ENCODE assay signal across 27 cellular contexts in the genomic region with DNA sequence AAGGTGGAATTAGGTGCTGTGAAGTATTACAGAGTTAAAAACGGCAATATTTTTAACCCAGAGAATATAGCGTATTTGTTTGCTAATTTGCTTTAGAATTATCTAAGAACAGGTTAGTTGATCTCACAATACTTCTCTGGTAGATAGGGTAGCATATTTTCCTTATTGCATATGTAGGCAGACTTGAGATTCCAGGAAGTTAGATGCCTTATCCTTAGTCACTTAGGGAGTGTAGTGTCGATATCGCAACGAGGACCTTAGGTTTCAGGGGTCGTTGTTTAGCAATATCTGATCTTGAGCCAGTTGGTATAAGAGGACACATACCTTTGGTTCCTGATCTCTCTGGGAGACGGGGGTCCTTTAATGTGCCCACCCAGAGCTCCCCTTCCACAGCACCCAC. TPM values are rescaled to one million over a fixed set of nuclear protein-coding genes. Genes with fewer than 3 reads are reported as not detected.
DNase-seq lines count a peak whose midpoint lies in the region; ATAC-seq, FAIRE-seq and TF ChIP-seq lines count a peak whose summit lies in the region.
"Had no signal": no experiment of that assay in that cellular context is flagged by ENCODE, and none has a peak within 500 bp of the region (broad histone marks: within the 10 kb centered on the region; RNA-seq: fewer than 3 reads in every experiment).

No MANE protein-coding gene starts in this region.

- no peaks in the 10 kb centered on the region for H3K27me3 ChIP-seq in CD4-positive, CD25-positive, alpha-beta regulatory T cell (ENCODE audit: control insufficient read depth, insufficient read depth, low read length)
- no peaks in the 10 kb centered on the region for H3K27me3 ChIP-seq in K562 (ENCODE audit: control insufficient read depth in 2 of 2, insufficient read depth in 2 of 2, low read length in 2 of 2)
- no peaks in the 10 kb centered on the region for H3K27me3 ChIP-seq in trophoblast cell (ENCODE audit: insufficient read depth, low read length)
- H3K27me3 ChIP-seq in mesenchymal stem cell (ENCODE audit: control insufficient read depth in 1 of 2, insufficient read depth in 1 of 2, low read length in 2 of 2), result no peaks in the 10 kb centered on the region
- no peaks in the 10 kb centered on the region for H3K27me3 ChIP-seq in osteoblast (ENCODE audit: insufficient read depth, low read length)
- H3K27me3 ChIP-seq: MG63 had no signal

- POLR2A ChIA-PET in K562 (lab: Yijun Ruan, JAX), result interaction anchor here (1.2 kb wide), 1 partner anchor 14 kb away, joined by 3 read pairs; no protein-coding TSS in a partner anchor

- peak overlapping the region; percentile 19 for H2BK5ac ChIP-seq in trophoblast cell (ENCODE audit: low read depth, low read length, poor library complexity)
- H2BK5ac ChIP-seq in mesenchymal stem cell (ENCODE audit: low read depth, low read length, poor library complexity, severe bottlenecking), result no peak overlapping the region

- H2BK12ac ChIP-seq in trophoblast cell (ENCODE audit: low read length) (peak overlapping the region; percentile 91), mesenchymal stem cell (ENCODE audit: low read length in 2 of 2) (no peak overlapping the region)

- H2BK15ac ChIP-seq in mesenchymal stem cell (ENCODE audit: low read depth, poor library complexity, severe bottlenecking), result no peak overlapping the region

- H3K9ac ChIP-seq in K562 (ENCODE audit: insufficient read depth in 1 of 2, low read depth in 2 of 2, low read length in 2 of 2), result no peak overlapping the region
- no peak overlapping the region for H3K9ac ChIP-seq in trophoblast cell (ENCODE audit: low read length)
- no peak overlapping the region for H3K9ac ChIP-seq in mesenchymal stem cell (ENCODE audit: low read length)
- H3K9ac ChIP-seq: SK-N-SH had no signal

- no peak for DNase-seq in CD4-positive, CD25-positive, alpha-beta regulatory T cell
- DNase-seq in K562 (ENCODE audit: extremely low read depth in 1 of 4, low spot score in 3 of 4) (no peak), iris pigment epithelial cell (ENCODE audit: low read depth) (peak; percentile 10), trophoblast cell (peak in 1 of 2 donors; percentile 70), amygdala (lab: John Stamatoyannopoulos, UW) (no peak), mesenchymal stem cell (no peak), osteoblast (ENCODE audit: insufficient read length, low spot score, missing footprints) (no peak)
- DNase-seq: C1 segment of cervical spinal cord; CD8-positive, alpha-beta T cell; DMS153; DND-41; KG1; MG63; NCI-H1105 treated with DMSO at 0.1 percent for 48 hours; NCI-H146; NCI-H1930; NCI-H2107; NCI-H446 treated with DMSO at 0.1 percent for 48 hours; NCI-H526; NCI-H82; NK-92 treated with Interleukin-12 subunit alpha and Interleukin-12 subunit beta, amount 100 ng/mL, for 24 hours; PC-3; SK-N-SH had no signal

- H4K20me1 ChIP-seq in K562 (replicated peaks; ENCODE audit: control insufficient read depth, insufficient read depth, low read length), result no peaks in the 10 kb centered on the region
- H4K20me1 ChIP-seq in osteoblast (ENCODE audit: insufficient read depth, low read length), result no peaks in the 10 kb centered on the region

- in situ Hi-C loops in K562 (cut with MboI), result no loop called here

- H3K23ac ChIP-seq in trophoblast cell (ENCODE audit: low read length) (no peak overlapping the region), mesenchymal stem cell (ENCODE audit: low read length in 2 of 2) (no peak overlapping the region)

- no peak overlapping the region for H3K4me3 ChIP-seq in CD4-positive, CD25-positive, alpha-beta regulatory T cell (ENCODE audit: low read depth, low read length)
- H3K4me3 ChIP-seq in K562 (no peak overlapping the region), trophoblast cell (ENCODE audit: low read depth, low read length) (no peak overlapping the region), mesenchymal stem cell (ENCODE audit: insufficient read depth in 1 of 2, low read depth in 1 of 2, low read length in 2 of 2) (no peak overlapping the region), osteoblast (ENCODE audit: insufficient read depth, low read length) (no peak overlapping the region)
- H3K4me3 ChIP-seq: MG63 had no signal

- no peak overlapping the region for H4K12ac ChIP-seq in trophoblast cell (ENCODE audit: low read depth, low read length)

- TF ChIP-seq POLR2A in K562 (conservative IDR thresholded peaks at IDR 0.05), result no peak

- TF ChIP-seq CTCF in K562 (IDR thresholded peaks at IDR 0.05 in 2 of 3, conservative IDR thresholded peaks at IDR 0.05 in 1 of 3; ENCODE audit: insufficient read depth in 2 of 3, low read depth in 1 of 3, low read length in 3 of 3) (no peak), osteoblast (IDR thresholded peaks at IDR 0.05; ENCODE audit: extremely low read depth, low read depth, low read length) (no peak)

- H3K79me1 ChIP-seq in trophoblast cell (ENCODE audit: low read length) (peaks cover 6% of the 10 kb centered on the region), mesenchymal stem cell (replicated peaks; ENCODE audit: low read length, poor library complexity, severe bottlenecking) (no peaks in the 10 kb centered on the region)

- no peaks in the 10 kb centered on the region for H3K9me1 ChIP-seq in K562 (ENCODE audit: control insufficient read depth, insufficient read depth, low read length)

- TF ChIP-seq RAD21 in K562 (CRISPR knock-in tag; conservative IDR thresholded peaks at IDR 0.05 in 1 of 2, IDR thresholded peaks at IDR 0.05 in 1 of 2), result no peak

- ATAC-seq in CD4-positive, CD25-positive, alpha-beta regulatory T cell (ENCODE audit: low read depth in 2 of 2), result no peak
- ATAC-seq in K562, result no peak
- ATAC-seq: CD8-positive, alpha-beta T cell; HCT116; PC-3 had no signal

- no peaks in the 10 kb centered on the region for H3K79me2 ChIP-seq in K562 (ENCODE audit: control insufficient read depth, insufficient read depth, low read length)
- no peaks in the 10 kb centered on the region for H3K79me2 ChIP-seq in trophoblast cell (ENCODE audit: control insufficient read depth, insufficient read depth, low read length, poor library complexity)
- H3K79me2 ChIP-seq in osteoblast (ENCODE audit: insufficient read depth, low read length), result no peaks in the 10 kb centered on the region

- H3K4me3 Mint-ChIP-seq in CD4-positive, CD25-positive, alpha-beta regulatory T cell, result no peak overlapping the region
- H3K4me3 Mint-ChIP-seq: CD8-positive, alpha-beta T cell had no signal

- H3K14ac ChIP-seq in trophoblast cell (ENCODE audit: low read length) (peak overlapping the region; percentile 30), mesenchymal stem cell (ENCODE audit: low read length in 2 of 2) (no peak overlapping the region)

- peak overlapping the region in 2 of 3 donors; percentile 9 to 82 for H3K27ac Mint-ChIP-seq in CD4-positive, CD25-positive, alpha-beta regulatory T cell
- H3K27ac Mint-ChIP-seq: CD8-positive, alpha-beta T cell had no signal

- H3K4ac ChIP-seq in trophoblast cell (ENCODE audit: low read depth, low read length) (no peak overlapping the region), mesenchymal stem cell (ENCODE audit: low read depth in 1 of 2, low read length in 2 of 2) (no peak overlapping the region)

- peak overlapping the region; percentile 68 for H2BK120ac ChIP-seq in trophoblast cell (ENCODE audit: insufficient read depth, low read length, poor library complexity)
- H2BK120ac ChIP-seq in mesenchymal stem cell (ENCODE audit: low read depth, low read length), result no peak overlapping the region

- H4K8ac ChIP-seq in trophoblast cell (ENCODE audit: low read depth, low read length), result peak overlapping the region; percentile 7
- no peak overlapping the region for H4K8ac ChIP-seq in mesenchymal stem cell (ENCODE audit: low read length)

- H3K36me3 ChIP-seq in CD4-positive, CD25-positive, alpha-beta regulatory T cell (ENCODE audit: control insufficient read depth, insufficient read depth, low read length), result no peaks in the 10 kb centered on the region
- H3K36me3 ChIP-seq in K562 (ENCODE audit: control insufficient read depth, insufficient read depth, low read length) (no peaks in the 10 kb centered on the region), trophoblast cell (ENCODE audit: control insufficient read depth in 1 of 2, insufficient read depth in 2 of 2, low read length in 2 of 2) (no peaks in the 10 kb centered on the region), mesenchymal stem cell (ENCODE audit: control insufficient read depth in 1 of 2, insufficient read depth in 2 of 2, low read depth in 1 of 2, low read length in 2 of 2) (no peaks in the 10 kb centered on the region), osteoblast (ENCODE audit: insufficient read depth, low read length) (no peaks in the 10 kb centered on the region)
- H3K36me3 ChIP-seq: MG63 had no signal

- H3K4me2 ChIP-seq in K562 (ENCODE audit: insufficient read depth, low read length) (no peak overlapping the region), trophoblast cell (ENCODE audit: low read length) (no peak overlapping the region), mesenchymal stem cell (ENCODE audit: low read length, poor library complexity, severe bottlenecking) (no peak overlapping the region), osteoblast (ENCODE audit: insufficient read depth, low read length) (no peak overlapping the region)
- H3K4me2 ChIP-seq: SK-N-SH had no signal

- H2AFZ ChIP-seq in K562 (ENCODE audit: low read depth, low read length) (peak overlapping the region; percentile 75), trophoblast cell (ENCODE audit: insufficient read depth, low read length, poor library complexity) (no peak overlapping the region), mesenchymal stem cell (ENCODE audit: low read depth, low read length) (no peak overlapping the region), osteoblast (ENCODE audit: low read length) (no peak overlapping the region)

- no peaks in the 10 kb centered on the region for H3K36me3 Mint-ChIP-seq in CD4-positive, CD25-positive, alpha-beta regulatory T cell
- H3K36me3 Mint-ChIP-seq: CD8-positive, alpha-beta T cell had no signal

- H3K4me1 ChIP-seq in CD4-positive, CD25-positive, alpha-beta regulatory T cell (ENCODE audit: control insufficient read depth, insufficient read depth, low read length, poor library complexity, severe bottlenecking), result no peaks in the 10 kb centered on the region
- H3K4me1 ChIP-seq in K562 (replicated peaks in 1 of 2; ENCODE audit: control insufficient read depth in 2 of 2, insufficient read depth in 2 of 2, low read length in 2 of 2) (peaks cover 5 to 16% of the 10 kb centered on the region in 2 experiments; a peak in 3 of 5 replicates), trophoblast cell (ENCODE audit: control insufficient read depth in 1 of 2, insufficient read depth in 2 of 2, low read length in 2 of 2) (peaks cover 0 to 6% of the 10 kb centered on the region in 2 experiments), mesenchymal stem cell (ENCODE audit: control insufficient read depth, insufficient read depth, low read depth, low read length) (peaks cover 3% of the 10 kb centered on the region), osteoblast (ENCODE audit: insufficient read depth, low read length) (peaks cover 20% of the 10 kb centered on the region)

- no peak for FAIRE-seq in K562 (lab: Jason Lieb, UNC)
- FAIRE-seq: A204.1, GM12892, HTR-8/SVneo had no signal

- no peak for TF ChIP-seq EP300 in K562 (IDR thresholded peaks at IDR 0.05; ENCODE audit: low read length)

- no peaks in the 10 kb centered on the region for H3K9me3 Mint-ChIP-seq in CD4-positive, CD25-positive, alpha-beta regulatory T cell
- H3K9me3 Mint-ChIP-seq: CD8-positive, alpha-beta T cell had no signal

- H2AK5ac ChIP-seq in trophoblast cell (ENCODE audit: low read length) (no peak overlapping the region), mesenchymal stem cell (ENCODE audit: low read length, severe bottlenecking) (no peak overlapping the region)

- H3K4me1 Mint-ChIP-seq in CD4-positive, CD25-positive, alpha-beta regulatory T cell, result peaks cover 8 to 9% (median 9%) of the 10 kb centered on the region in 4 donors

- CTCF ChIA-PET in K562 (lab: Yijun Ruan, JAX; ENCODE audit: low intra/inter-chr PET ratio), result no interaction called here

- H3K27me3 Mint-ChIP-seq in CD4-positive, CD25-positive, alpha-beta regulatory T cell, result peaks cover 5% of the 10 kb centered on the region

- BruUV-seq in K562 (replicated peaks; lab: Mats Ljungman, UMichigan), result no TSS peak

- intact Hi-C loops in K562 (cut with micrococcal nuclease), result no loop called here

- no peak overlapping the region for H3K27ac ChIP-seq in CD4-positive, CD25-positive, alpha-beta regulatory T cell (ENCODE audit: insufficient read depth, low read length, poor library complexity, severe bottlenecking)
- H3K27ac ChIP-seq in K562 (ENCODE audit: extremely low read depth, low read depth, low read length) (no peak overlapping the region), trophoblast cell (ENCODE audit: low read depth, low read length) (no peak overlapping the region), mesenchymal stem cell (ENCODE audit: low read length, poor library complexity, severe bottlenecking) (no peak overlapping the region), osteoblast (ENCODE audit: low read depth, low read length) (no peak overlapping the region)

- no peaks in the 10 kb centered on the region for H3K9me3 ChIP-seq in CD4-positive, CD25-positive, alpha-beta regulatory T cell (ENCODE audit: control insufficient read depth in 2 of 2, low read length in 2 of 2)
- H3K9me3 ChIP-seq in K562 (replicated peaks; ENCODE audit: control insufficient read depth, insufficient read depth, low read depth, low read length) (no peaks in the 10 kb centered on the region), trophoblast cell (ENCODE audit: insufficient read depth, low read depth, low read length) (no peaks in the 10 kb centered on the region), mesenchymal stem cell (ENCODE audit: control insufficient read depth, low read length) (no peaks in the 10 kb centered on the region), osteoblast (ENCODE audit: low read depth, low read length) (no peaks in the 10 kb centered on the region)
- H3K9me3 ChIP-seq: MG63, SK-N-SH had no signal

- H3K18ac ChIP-seq in trophoblast cell (ENCODE audit: low read length) (peak overlapping the region; percentile 75), mesenchymal stem cell (ENCODE audit: low read depth in 1 of 2, low read length in 2 of 2) (peak overlapping the region in 1 of 2 experiments; percentile 21)

- no peak overlapping the region for H4K91ac ChIP-seq in trophoblast cell (ENCODE audit: low read depth, low read length)
- H4K91ac ChIP-seq in mesenchymal stem cell (ENCODE audit: low read length), result no peak overlapping the region

- WGBS in K562 (ENCODE audit: insufficient coverage, low coverage, missing lambda C conversion rate), result 16% methylated on average over 7 of the region's 7 CpGs
- no CpG with 5 or more reads among the region's 7 CpGs for WGBS in trophoblast cell (ENCODE audit: extremely low coverage, insufficient coverage, insufficient read length)
- WGBS in mesenchymal stem cell, result 94% methylated on average over 7 of the region's 7 CpGs

RNA-seq across cellular contexts. Expression of a gene that starts 28.5 kb away (rescaled TPM):
- 234 TPM for total RNA-seq in CD4-positive, CD25-positive, alpha-beta regulatory T cell
- 10 to 100 TPM; 25.3 to 59.8 (median 45.8) TPM for polyA plus RNA-seq in CD4-positive, CD25-positive, alpha-beta regulatory T cell
- total RNA-seq in K562 (2011; cell fraction: chromatin; rRNA removed; ENCODE audit: low replicate concordance), result 26.8 and 77.1 TPM in 2 replicates
- total RNA-seq in K562 (2011; cell fraction: nucleolus; rRNA removed), result 10.4 and 21.0 TPM in 2 replicates
- total RNA-seq in K562 (2011; cell fraction: nucleoplasm; rRNA removed), result 19.9 and 23.6 TPM in 2 replicates
- total RNA-seq in K562 (2014; rRNA removed), result 7.9 and 8.5 TPM in 2 replicates
- total RNA-seq in K562 (2014; rRNA removed; fragmentation: Illumina TruSeq; extraction: Trizol), result 14.6 and 18.5 TPM in 2 replicates
- total RNA-seq in K562 (2015; rRNA removed; fragmentation: Illumina TruSeq; extraction: Trizol), result 14.4 and 16.2 TPM in 2 replicates
- total RNA-seq in K562 (2021), result 17.7 and 18.2 TPM in 2 replicates
- polyA plus RNA-seq in K562 (2011; rRNA removed), result 16.7 and 27.0 TPM in 2 replicates
- 5.8 and 7.8 TPM in 2 replicates for polyA plus RNA-seq in K562 (2011; cell fraction: cytosol; rRNA removed)
- polyA plus RNA-seq in K562 (2011; cell fraction: nucleus; rRNA removed), result 20.0 and 24.0 TPM in 2 replicates
- 7.3 and 7.8 TPM in 2 replicates for polyA plus RNA-seq in K562 (2012)
- 7.9 and 11.0 TPM in 2 replicates for polyA plus RNA-seq in K562 (2014; fragmentation: Illumina TruSeq; extraction: Trizol)
- 1 to 10 TPM; 2.0 to 2.3 TPM for polyA plus RNA-seq in K562 (2014; fragmentation: Nextera tagmentation; extraction: Ambion mirVana)
- 4.5 and 5.3 TPM in 2 replicates for polyA plus RNA-seq in K562 (2014; rRNA removed)
- polyA minus RNA-seq in K562 (2011; rRNA and poly(A)+ RNA removed), result 98.7 and 113 TPM in 2 replicates
- polyA minus RNA-seq in K562 (2011; cell fraction: cytosol; rRNA and poly(A)+ RNA removed), result 12.9 and 37.6 TPM in 2 replicates
- polyA minus RNA-seq in K562 (2011; cell fraction: nucleus; rRNA and poly(A)+ RNA removed), result 15.9 and 33.5 TPM in 2 replicates
- polyA plus RNA-seq in trophoblast cell (2013), result 63.8 and 67.6 TPM in 2 replicates
- polyA plus RNA-seq in mesenchymal stem cell (2013, experiment 1 of 2), result 1,394 TPM
- 1,387 TPM for polyA plus RNA-seq in mesenchymal stem cell (2013, experiment 2 of 2)
- total RNA-seq in osteoblast, result 785 and 804 TPM in 2 replicates
